8 cellular contexts compared by ENCODE assay signal in the genomic region with DNA sequence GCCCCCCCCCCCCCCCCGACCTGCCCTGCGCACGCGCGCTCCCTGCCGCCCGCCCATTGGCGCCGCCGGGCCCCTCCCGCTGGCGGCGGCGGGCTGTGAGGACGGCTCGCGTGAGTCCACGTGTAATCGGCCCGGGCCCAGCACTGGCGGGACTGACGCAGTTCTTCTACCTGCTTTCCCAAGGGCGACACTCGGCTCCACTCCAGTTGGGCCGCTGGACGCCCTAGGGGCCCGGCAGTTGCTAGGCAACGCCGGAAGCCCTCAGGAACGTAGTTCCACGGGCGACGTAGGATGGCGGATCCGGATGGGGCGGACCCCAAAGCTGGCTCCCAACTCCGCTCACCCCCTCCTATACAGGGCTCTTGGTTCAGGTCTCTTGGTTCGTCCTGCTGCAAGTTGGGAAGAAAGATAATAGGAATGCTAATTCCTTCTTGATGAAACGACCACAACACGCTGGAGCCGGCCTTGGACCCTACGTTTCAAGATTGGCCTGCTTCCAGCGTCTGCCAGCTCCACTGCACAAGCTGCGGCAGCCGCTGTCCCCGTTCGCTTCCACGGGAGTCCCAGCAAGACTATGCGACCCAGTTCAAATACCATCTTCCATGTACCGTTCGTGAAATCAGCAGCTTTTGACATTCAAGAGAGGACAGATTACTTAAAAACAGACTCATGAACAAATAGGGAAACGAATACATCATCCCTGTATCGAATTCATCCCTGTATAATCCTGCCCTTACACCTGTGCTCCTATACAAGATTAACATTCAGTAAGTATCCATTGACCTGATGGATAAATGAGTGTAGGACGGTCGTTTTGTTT. TPM values are rescaled to one million over a fixed set of nuclear protein-coding genes. Genes with fewer than 3 reads are reported as not detected.
A peak's percentile ranks its signal among the peaks of the same experiment; 100 is the strongest.
DNase-seq lines count a peak whose midpoint lies in the region; ATAC-seq and TF ChIP-seq lines count a peak whose summit lies in the region.

No MANE protein-coding gene starts in this region.

- peak; percentile 90 for ATAC-seq in HG03432 (IDR thresholded peaks at IDR 0.05; ENCODE audit: unreplicated experiment)

- H3K9ac ChIP-seq in colonic mucosa (ENCODE audit: low read depth in 2 of 2, low read length in 2 of 2), result peak overlapping the region; percentile 89 to 99

- H3K4me3 ChIP-seq in BJ (ENCODE audit: low read depth, low read length) (peak overlapping the region; percentile 97), colonic mucosa (peak overlapping the region; percentile 100)

- peaks cover 12% of the 10 kb centered on the region for H3K4me1 ChIP-seq in colonic mucosa

- no peaks in the 10 kb centered on the region for H3K9me3 ChIP-seq in colonic mucosa

- POLR2A ChIA-PET in BJ (lab: Charles Lee), result no interaction called here

- no peaks in the 10 kb centered on the region for H3K27me3 ChIP-seq in BJ (ENCODE audit: control insufficient read depth, insufficient read depth, low read length)
- no peaks in the 10 kb centered on the region for H3K27me3 ChIP-seq in colonic mucosa

- CTCF ChIA-PET in BJ (lab: Yijun Ruan, JAX), result interaction anchor here (0.7 to 4.7 kb wide), 8 partner anchors 9 to 407 kb away, joined by 3 to 43 read pairs (median 6); no protein-coding TSS in a partner anchor

- H3K36me3 ChIP-seq in BJ (ENCODE audit: control insufficient read depth, insufficient read depth, low read length) (peaks cover 4% of the 10 kb centered on the region; the same call in 1 of the 2 replicates), colonic mucosa (no peaks in the 10 kb centered on the region)

- intact Hi-C loops in colonic mucosa (cut with DNase I), result loop anchor here (5.0 kb wide), 1 partner anchor 406 kb away; no protein-coding TSS in a partner anchor

- TF ChIP-seq CTCF in BJ (IDR thresholded peaks at IDR 0.05; ENCODE audit: insufficient read depth, low read depth, low read length) (no peak), colonic mucosa (IDR thresholded peaks at IDR 0.05) (no peak)

- H3K27ac ChIP-seq in colonic mucosa, result peak overlapping the region; percentile 89

- DNase-seq in BJ (ENCODE audit: low read depth) (peak; percentile 70), GM19238 (ENCODE audit: insufficient read length, low spot score) (peak; percentile 83), NCI-H446 treated with DMSO at 0.1 percent for 48 hours (lab: John Stamatoyannopoulos, UW) (peak; percentile 87), colonic mucosa (peak; percentile 89), left kidney (ENCODE audit: low read depth, low spot score) (peak; percentile 97)
- DNase-seq in activated CD4-positive, alpha-beta T cell treated with anti-CD3 and anti-CD28 coated beads for 48 hours, result peak; percentile 84
- peak; percentile 80 for DNase-seq in stimulated activated CD4-positive, alpha-beta T cell treated with anti-CD3 and anti-CD28 coated beads, Interleukin-1b, Interleukin-23, amount 100 ng/mL, for 48 hours

RNA-seq across cellular contexts. Expression of a gene that starts 0.4 kb away (rescaled TPM):
- 166 and 236 TPM in 2 replicates for polyA plus RNA-seq in BJ (2011; rRNA removed)
- 114 and 156 TPM in 2 replicates for polyA minus RNA-seq in BJ (2011; rRNA and poly(A)+ RNA removed)
- total RNA-seq in colonic mucosa, result 10 to 100 TPM; 44.0 to 54.8 TPM

RNA-seq across cellular contexts. Expression of a gene that starts 25.0 kb away (rescaled TPM):
- polyA plus RNA-seq in BJ (2011; rRNA removed), result 15.3 and 28.8 TPM in 2 replicates
- 22.1 and 24.9 TPM in 2 replicates for polyA minus RNA-seq in BJ (2011; rRNA and poly(A)+ RNA removed)
- 10 to 100 TPM; 28.5 to 28.7 TPM for total RNA-seq in colonic mucosa

Comparison
In these comparisons a context has a peak if more than half of its experiments do, and no peak if none do; other contexts are left out.
1. Peak in every context shown above with its lines: DNase-seq, ATAC-seq, H3K4me3 ChIP-seq and H3K27ac ChIP-seq.